ENCODE assay signal across 9 cellular contexts in genomic region chr1:228379165-228379460, GRCh38. TPM values are rescaled to one million over a fixed set of nuclear protein-coding genes. Genes with fewer than 3 reads are reported as not detected.
DNase-seq lines count a peak whose midpoint lies in the region; ATAC-seq, FAIRE-seq and TF ChIP-seq lines count a peak whose summit lies in the region.
"Had no signal": no experiment of that assay in that cellular context is flagged by ENCODE, and none has a peak within 500 bp of the region (broad histone marks: within the 10 kb centered on the region; RNA-seq: fewer than 3 reads in every experiment).

No MANE protein-coding gene starts in this region.

- no peak for TF ChIP-seq CTCF in mesothelial cell of epicardium (IDR thresholded peaks at IDR 0.05; ENCODE audit: unreplicated experiment)
- TF ChIP-seq CTCF in GM20000 (IDR thresholded peaks at IDR 0.05; ENCODE audit: extremely low read depth, missing control alignments) = no peak
- no peak for TF ChIP-seq CTCF in D721Med (IDR thresholded peaks at IDR 0.05; ENCODE audit: insufficient read depth, missing control alignments)

- H3K27me3 ChIP-seq in BLaER1 treated with 17β-estradiol and CSF1 and Interleukin-3, amounts not matched to agents 10 nM and 100 nM = peaks cover 21 to 37% (median 30%) of the 10 kb centered on the region in 11 experiments

- H3K4me1 ChIP-seq in BLaER1 treated with 17β-estradiol and CSF1 and Interleukin-3, amounts not matched to agents 10 nM and 100 nM = peaks cover 0 to 15% (median 8%) of the 10 kb centered on the region in 10 experiments; a peak in 8 of 20 replicates

- no peak overlapping the region for H3K27ac ChIP-seq in BLaER1 treated with 17β-estradiol and CSF1 and Interleukin-3, amounts not matched to agents 10 nM and 100 nM

- no peak for TF ChIP-seq EP300 in Ishikawa (IDR thresholded peaks at IDR 0.05; ENCODE audit: borderline replicate concordance)

- TF ChIP-seq RAD21 in Ishikawa (IDR thresholded peaks at IDR 0.05; ENCODE audit: low read depth) = peak; percentile 7; the same call in 1 of the 2 replicates

- intact Hi-C loops in dendritic cell treated with granulocyte-macrophage colony-stimulating factor and Interleukin-4, amounts not matched to agents 40 ng/mL and 50 ng/mL, for 4 days (cut with micrococcal nuclease) = no loop called here

- no peak for FAIRE-seq in D721Med (lab: Jason Lieb, UNC)

- H3K9me3 ChIP-seq in BLaER1 treated with 17β-estradiol and CSF1 and Interleukin-3, amounts not matched to agents 10 nM and 100 nM (replicated peaks in 1 of 11) = no peaks in the 10 kb centered on the region

- peaks cover 9% of the 10 kb centered on the region for H3K4me1 Mint-ChIP-seq in dendritic cell treated with granulocyte-macrophage colony-stimulating factor and Interleukin-4, amounts not matched to agents 40 ng/mL and 50 ng/mL, for 4 days (ENCODE audit: low read depth)
- H3K4me1 Mint-ChIP-seq in mesothelial cell of epicardium = peaks cover 22% of the 10 kb centered on the region

- H3K9ac ChIP-seq in BLaER1 treated with 17β-estradiol and CSF1 and Interleukin-3, amounts not matched to agents 10 nM and 100 nM = peak overlapping the region; percentile 11 to 73 (median 49); a peak in 19 of 22 replicates

- H3K36me3 Mint-ChIP-seq in dendritic cell treated with granulocyte-macrophage colony-stimulating factor and Interleukin-4, amounts not matched to agents 40 ng/mL and 50 ng/mL, for 4 days (ENCODE audit: low read depth) = no peaks in the 10 kb centered on the region
- no peaks in the 10 kb centered on the region for H3K36me3 Mint-ChIP-seq in mesothelial cell of epicardium

- no peak for ATAC-seq in HG02798 (IDR thresholded peaks at IDR 0.05; ENCODE audit: poor library complexity, unreplicated experiment)

- no peaks in the 10 kb centered on the region for H3K36me3 ChIP-seq in BLaER1 treated with 17β-estradiol and CSF1 and Interleukin-3, amounts not matched to agents 10 nM and 100 nM

- peak overlapping the region; percentile 60 to 94 (median 84) for H3K4me2 ChIP-seq in BLaER1 treated with 17β-estradiol and CSF1 and Interleukin-3, amounts not matched to agents 10 nM and 100 nM

- H3K27me3 Mint-ChIP-seq in dendritic cell treated with granulocyte-macrophage colony-stimulating factor and Interleukin-4, amounts not matched to agents 40 ng/mL and 50 ng/mL, for 4 days = peaks cover 40% of the 10 kb centered on the region
- H3K27me3 Mint-ChIP-seq in mesothelial cell of epicardium (ENCODE audit: low read depth) = no peaks in the 10 kb centered on the region

- H4K20me1 ChIP-seq in BLaER1 treated with 17β-estradiol and CSF1 and Interleukin-3, amounts not matched to agents 10 nM and 100 nM = peaks cover 0 to 30% (median 0%) of the 10 kb centered on the region in 11 experiments; a peak in 3 of 22 replicates

- peak overlapping the region; percentile 51 to 72 (median 60) for H3K4me3 ChIP-seq in BLaER1 treated with 17β-estradiol and CSF1 and Interleukin-3, amounts not matched to agents 10 nM and 100 nM

- peak overlapping the region; percentile 48 for H3K4me3 Mint-ChIP-seq in dendritic cell treated with granulocyte-macrophage colony-stimulating factor and Interleukin-4, amounts not matched to agents 40 ng/mL and 50 ng/mL, for 4 days
- peak overlapping the region; percentile 83 for H3K4me3 Mint-ChIP-seq in mesothelial cell of epicardium

- H3K9me3 Mint-ChIP-seq in dendritic cell treated with granulocyte-macrophage colony-stimulating factor and Interleukin-4, amounts not matched to agents 40 ng/mL and 50 ng/mL, for 4 days = no peaks in the 10 kb centered on the region
- H3K9me3 Mint-ChIP-seq in mesothelial cell of epicardium = no peaks in the 10 kb centered on the region

- H3K27ac Mint-ChIP-seq in dendritic cell treated with granulocyte-macrophage colony-stimulating factor and Interleukin-4, amounts not matched to agents 40 ng/mL and 50 ng/mL, for 4 days = no peak overlapping the region
- H3K27ac Mint-ChIP-seq in mesothelial cell of epicardium = peak overlapping the region; percentile 69

- DNase-seq in mesothelial cell of epicardium (ENCODE audit: low spot score in 2 of 2, unreplicated experiment in 2 of 2) = peak; percentile 22 to 61
- no peak for DNase-seq in GM20000 (ENCODE audit: low spot score)
- DNase-seq in KG1 (lab: John Stamatoyannopoulos, UW) = no peak
- no peak for DNase-seq in D721Med (ENCODE audit: insufficient read length, low spot score)

TF ChIP-seq in Ishikawa, 13 proteins besides CTCF, POLR2A, EP300 and RAD21:
- TF ChIP-seq TAF1 (IDR thresholded peaks at IDR 0.05; ENCODE audit: low read depth) (no peak), MAX (IDR thresholded peaks at IDR 0.05) (peak; percentile 54; the same call in 1 of the 2 replicates), TCF12 (IDR thresholded peaks at IDR 0.05; ENCODE audit: low read depth) (no peak), USF1 (IDR thresholded peaks at IDR 0.05) (no peak), CREB1 (IDR thresholded peaks at IDR 0.05; ENCODE audit: low read depth) (no peak), EGR1 (IDR thresholded peaks at IDR 0.05) (no peak), REST (IDR thresholded peaks at IDR 0.05; ENCODE audit: low read depth) (no peak)

RNA-seq across cellular contexts. Expression of gene TRIM11, which starts 27.5 kb away (rescaled TPM):
- 39.7 to 40.4 TPM (median 40.2 TPM) in 3 replicates for total RNA-seq in mesothelial cell of epicardium

RNA-seq across cellular contexts. Expression of gene TRIM17, which starts 37.5 kb away (rescaled TPM):
- 28.2 to 30.6 TPM (median 28.8 TPM) in 3 replicates for total RNA-seq in mesothelial cell of epicardium
- total RNA-seq: lung microvascular endothelial cell had no signal

Comparison
In these comparisons a context has a peak if more than half of its experiments do, and no peak if none do; other contexts are left out.
1. DNase-seq: peak in mesothelial cell of epicardium (2 of 2); none in GM20000 (single experiment), KG1 (single experiment) and D721Med (single experiment).